Comparison of ENCODE assay signal across 8 cellular contexts in genomic region chr17:7912927-7913524, GRCh38.
DNase-seq lines count a peak whose midpoint lies in the region; ATAC-seq, FAIRE-seq and TF ChIP-seq lines count a peak whose summit lies in the region.

No MANE protein-coding gene starts in this region.

- DNase-seq in COLO829 (ENCODE audit: low spot score) (peak; percentile 70), H54 (ENCODE audit: insufficient read length, low spot score) (peak; percentile 61), NCI-H82 treated with DMSO at 0.1 percent for 48 hours (lab: John Stamatoyannopoulos, UW; ENCODE audit: unreplicated experiment) (peak; percentile 77), globus pallidus (ENCODE audit: low spot score) (peak; percentile 68), retina (peak; percentile 46)
- DNase-seq in activated naive CD4-positive, alpha-beta T cell treated with anti-CD3 and anti-CD28 coated beads, Interleukin-2, amount 50 U/mL, for 16 hours = peak; percentile 30
- no peak for DNase-seq in activated CD4-positive, CD25-positive, alpha-beta regulatory T cell treated with anti-CD3 and anti-CD28 coated beads, Interleukin-2, amount 50 U/mL, for 72 hours

- TF ChIP-seq POLR2A in H54 (IDR thresholded peaks at IDR 0.05; ENCODE audit: low read depth, low read length) = no peak

- peak; percentile 20 for FAIRE-seq in H54 (lab: Jason Lieb, UNC)

- no peak for ATAC-seq in HG02981 (IDR thresholded peaks at IDR 0.05; ENCODE audit: unreplicated experiment)
